8 cellular contexts compared by ENCODE assay signal in genomic region chr4:41990029-41990382, GRCh38. TPM values are rescaled to one million over a fixed set of nuclear protein-coding genes. Genes with fewer than 3 reads are reported as not detected.
DNase-seq lines count a peak whose midpoint lies in the region; FAIRE-seq and TF ChIP-seq lines count a peak whose summit lies in the region.

No MANE protein-coding gene starts in this region.

- H3K9ac ChIP-seq in neural cell (ENCODE audit: low read length) = peak overlapping the region; percentile 86

- H3K36me3 ChIP-seq in H7 (replicated peaks; ENCODE audit: control insufficient read depth, insufficient read depth, low read length) (no peaks in the 10 kb centered on the region), neural cell (ENCODE audit: insufficient read depth, low read length) (no peaks in the 10 kb centered on the region)

- peak overlapping the region; percentile 74 for H2AFZ ChIP-seq in neural cell (ENCODE audit: low read depth, low read length)

- no peaks in the 10 kb centered on the region for H3K9me2 ChIP-seq in neural cell (ENCODE audit: insufficient read depth, low read length)

- FAIRE-seq in H54 (lab: Jason Lieb, UNC) = no peak

- H3K27me3 ChIP-seq in H7 (ENCODE audit: control insufficient read depth, insufficient read depth, low read length) = no peaks in the 10 kb centered on the region
- H3K27me3 ChIP-seq in neural cell (ENCODE audit: insufficient read depth, low read depth, low read length) = no peaks in the 10 kb centered on the region

- no peaks in the 10 kb centered on the region for H3K9me3 ChIP-seq in neural cell (ENCODE audit: low read length)

- H3K4me3 ChIP-seq in GM12864 (ENCODE audit: low read depth, low read length) = peak overlapping the region; percentile 92
- peak overlapping the region; percentile 96 for H3K4me3 ChIP-seq in H7 (ENCODE audit: insufficient read depth, low read depth, low read length)
- H3K4me3 ChIP-seq in epithelial cell of esophagus (ENCODE audit: low read length) = peak overlapping the region; percentile 80
- H3K4me3 ChIP-seq in neural cell (ENCODE audit: low read length) = peak overlapping the region; percentile 74

- H4K20me1 ChIP-seq in neural cell (ENCODE audit: insufficient read depth) = no peaks in the 10 kb centered on the region

- no peak for TF ChIP-seq POLR2A in H54 (IDR thresholded peaks at IDR 0.05; ENCODE audit: low read depth, low read length)

- H3K4me2 ChIP-seq in neural cell (ENCODE audit: low read length) = peak overlapping the region; percentile 98

- peak overlapping the region; percentile 48 for H3K27ac ChIP-seq in neural cell (ENCODE audit: low read length)

- H3K79me2 ChIP-seq in neural cell (replicated peaks; ENCODE audit: insufficient read depth, low read length) = peaks cover 47% of the 10 kb centered on the region

- no peak for TF ChIP-seq EP300 in neural cell (conservative IDR thresholded peaks at IDR 0.05; ENCODE audit: poor library complexity, severe bottlenecking)

- no peak for TF ChIP-seq RAD21 in neural cell (conservative IDR thresholded peaks at IDR 0.05)

- no peaks in the 10 kb centered on the region for H3F3A ChIP-seq in neural cell (ENCODE audit: insufficient read depth, low read length, poor library complexity, severe bottlenecking)

- TF ChIP-seq CTCF in GM12864 (IDR thresholded peaks at IDR 0.05; ENCODE audit: low read depth, low read length, missing control alignments) (no peak), epithelial cell of esophagus (IDR thresholded peaks at IDR 0.05; ENCODE audit: insufficient read depth, low read depth, low read length, missing control alignments) (no peak), neural cell (IDR thresholded peaks at IDR 0.05; ENCODE audit: poor library complexity, severe bottlenecking) (no peak)

- DNase-seq in GM12864 (ENCODE audit: low read depth) (no peak), H7 (no peak), NCI-H146 (lab: John Stamatoyannopoulos, UW) (peak; percentile 30), epithelial cell of esophagus (ENCODE audit: low read depth) (no peak), DMS 273 treated with DMSO at 0.1 percent for 48 hours (lab: John Stamatoyannopoulos, UW) (no peak), NCI-H69 (lab: John Stamatoyannopoulos, UW) (no peak), H54 (ENCODE audit: insufficient read length, low spot score) (no peak)

TF ChIP-seq in neural cell, 6 proteins besides CTCF, POLR2A, EP300 and RAD21:
- TF ChIP-seq POLR2AphosphoS5 (IDR thresholded peaks at IDR 0.05) = no peak
- TF ChIP-seq SMC3 (conservative IDR thresholded peaks at IDR 0.05; ENCODE audit: poor library complexity) = no peak
- TF ChIP-seq, protein P1, sequence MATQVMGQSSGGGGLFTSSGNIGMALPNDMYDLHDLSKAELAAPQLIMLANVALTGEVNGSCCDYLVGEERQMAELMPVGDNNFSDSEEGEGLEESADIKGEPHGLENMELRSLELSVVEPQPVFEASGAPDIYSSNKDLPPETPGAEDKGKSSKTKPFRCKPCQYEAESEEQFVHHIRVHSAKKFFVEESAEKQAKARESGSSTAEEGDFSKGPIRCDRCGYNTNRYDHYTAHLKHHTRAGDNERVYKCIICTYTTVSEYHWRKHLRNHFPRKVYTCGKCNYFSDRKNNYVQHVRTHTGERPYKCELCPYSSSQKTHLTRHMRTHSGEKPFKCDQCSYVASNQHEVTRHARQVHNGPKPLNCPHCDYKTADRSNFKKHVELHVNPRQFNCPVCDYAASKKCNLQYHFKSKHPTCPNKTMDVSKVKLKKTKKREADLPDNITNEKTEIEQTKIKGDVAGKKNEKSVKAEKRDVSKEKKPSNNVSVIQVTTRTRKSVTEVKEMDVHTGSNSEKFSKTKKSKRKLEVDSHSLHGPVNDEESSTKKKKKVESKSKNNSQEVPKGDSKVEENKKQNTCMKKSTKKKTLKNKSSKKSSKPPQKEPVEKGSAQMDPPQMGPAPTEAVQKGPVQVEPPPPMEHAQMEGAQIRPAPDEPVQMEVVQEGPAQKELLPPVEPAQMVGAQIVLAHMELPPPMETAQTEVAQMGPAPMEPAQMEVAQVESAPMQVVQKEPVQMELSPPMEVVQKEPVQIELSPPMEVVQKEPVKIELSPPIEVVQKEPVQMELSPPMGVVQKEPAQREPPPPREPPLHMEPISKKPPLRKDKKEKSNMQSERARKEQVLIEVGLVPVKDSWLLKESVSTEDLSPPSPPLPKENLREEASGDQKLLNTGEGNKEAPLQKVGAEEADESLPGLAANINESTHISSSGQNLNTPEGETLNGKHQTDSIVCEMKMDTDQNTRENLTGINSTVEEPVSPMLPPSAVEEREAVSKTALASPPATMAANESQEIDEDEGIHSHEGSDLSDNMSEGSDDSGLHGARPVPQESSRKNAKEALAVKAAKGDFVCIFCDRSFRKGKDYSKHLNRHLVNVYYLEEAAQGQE (IDR thresholded peaks at IDR 0.05; ENCODE audit: borderline replicate concordance) = no peak

RNA-seq across cellular contexts. Expression of gene SLC30A9, which starts 0.3 kb away (rescaled TPM):
- 55.5 and 64.7 TPM in 2 replicates for total RNA-seq in H7 (2014; rRNA removed; shearing (Covaris generic))
- 101 and 109 TPM in 2 replicates for polyA plus RNA-seq in neural cell
- polyA minus RNA-seq in neural cell = 135 and 160 TPM in 2 replicates

RNA-seq across cellular contexts. Expression of gene DCAF4L1, which starts 8.4 kb away (rescaled TPM):
- total RNA-seq in H7 (2014; rRNA removed; shearing (Covaris generic)) = 0.14 and 0.37 TPM in 2 replicates
- 0.31 and 0.42 TPM in 2 replicates for polyA plus RNA-seq in neural cell
- 0.46 and 0.49 TPM in 2 replicates for polyA minus RNA-seq in neural cell

RNA-seq across cellular contexts. Expression of gene TMEM33, which starts 54.8 kb away (rescaled TPM):
- total RNA-seq in H7 (2014; rRNA removed; shearing (Covaris generic)) = 42.7 and 61.7 TPM in 2 replicates
- 26.5 and 29.0 TPM in 2 replicates for polyA plus RNA-seq in neural cell
- 104 and 129 TPM in 2 replicates for polyA minus RNA-seq in neural cell
